In the genomic region with DNA sequence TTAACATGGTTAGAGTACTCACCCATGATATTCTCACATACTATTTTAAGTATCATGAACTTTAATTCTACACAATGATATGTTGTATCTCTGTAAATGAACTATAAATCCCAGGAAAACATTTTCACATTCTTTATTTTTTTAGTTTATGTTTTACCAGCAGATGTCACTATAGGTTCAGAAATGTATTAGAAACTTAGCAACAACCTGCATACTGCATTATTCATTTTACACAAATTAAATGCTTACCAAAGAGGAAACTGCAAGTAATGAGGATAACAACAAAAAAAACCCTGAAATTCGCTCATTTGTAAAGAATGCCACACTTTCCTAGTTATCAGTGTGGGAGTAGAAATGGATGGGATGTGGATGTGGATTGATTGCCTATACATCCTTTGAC, we compare ENCODE assay signal across 1 cellular context.
TF ChIP-seq lines count a peak whose summit lies in the region.

No MANE protein-coding gene starts in this region.

TF ChIP-seq in endothelial cell of umbilical vein, 7 proteins besides CTCF, POLR2A, EP300 and RAD21:
- TF ChIP-seq, protein P1, sequence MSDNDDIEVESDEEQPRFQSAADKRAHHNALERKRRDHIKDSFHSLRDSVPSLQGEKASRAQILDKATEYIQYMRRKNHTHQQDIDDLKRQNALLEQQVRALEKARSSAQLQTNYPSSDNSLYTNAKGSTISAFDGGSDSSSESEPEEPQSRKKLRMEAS (IDR thresholded peaks at IDR 0.05; ENCODE audit: insufficient read depth, insufficient read length), result no peak
- TF ChIP-seq MYC (IDR thresholded peaks at IDR 0.05; ENCODE audit: low read depth, low read length) (no peak), JUN (IDR thresholded peaks at IDR 0.05; ENCODE audit: borderline replicate concordance, insufficient read depth, insufficient read length, low read depth) (no peak), POLR2AphosphoS5 (IDR thresholded peaks at IDR 0.05; ENCODE audit: insufficient read depth, low read depth, low read length) (no peak), FOS (IDR thresholded peaks at IDR 0.05; ENCODE audit: borderline replicate concordance, insufficient read depth, low read length) (no peak), EZH2 (IDR thresholded peaks at IDR 0.05; ENCODE audit: borderline replicate concordance, low read depth, low read length, severe bottlenecking) (no peak), GATA2 (IDR thresholded peaks at IDR 0.05; ENCODE audit: insufficient read depth, insufficient read length, low read depth, low read length) (no peak)
